ENCODE assay signal across 18 cellular contexts in genomic region chr12:71159260-71159659, GRCh38. TPM values are rescaled to one million over a fixed set of nuclear protein-coding genes. Genes with fewer than 3 reads are reported as not detected.
"Had no signal": no experiment of that assay in that cellular context is flagged by ENCODE, and none has a peak within 500 bp of the region (broad histone marks: within the 10 kb centered on the region; RNA-seq: fewer than 3 reads in every experiment).

No MANE protein-coding gene starts in this region.

- H3K9me3 ChIP-seq: heart left ventricle, left lung, ovary, testis, vagina had no signal

- DNase-seq: activated CD4-positive, alpha-beta T cell treated with anti-CD3 and anti-CD28 coated beads for 48 hours; activated naive CD4-positive, alpha-beta T cell; effector CD8-positive, alpha-beta T cell; foreskin melanocyte; heart left ventricle; islet precursor cell; left lung; mesendoderm; ovary; stimulated activated CD4-positive, alpha-beta T cell treated with anti-CD3 and anti-CD28 coated beads, Interleukin-15, amount 100 ng/mL, for 24 hours; stimulated activated CD4-positive, alpha-beta T cell treated with anti-CD3 and anti-CD28 coated beads, Interleukin-4, amount 100 ng/mL, for 24 hours; testis had no signal

- H3K27ac ChIP-seq: heart left ventricle, left lung, neural progenitor cell, ovary, vagina had no signal

- H3K36me3 ChIP-seq: heart left ventricle, left lung, neural progenitor cell, ovary, vagina had no signal

- ATAC-seq: heart left ventricle, WTC11 had no signal

- H3K27me3 ChIP-seq: heart left ventricle, left lung, neural progenitor cell, ovary, testis, vagina had no signal

- H3K4me3 ChIP-seq: heart left ventricle, left lung, neural progenitor cell, ovary, testis, vagina had no signal

- H3K4me1 ChIP-seq: heart left ventricle had no signal

RNA-seq across cellular contexts. Expression of gene TSPAN8, which starts 1.5 kb away (rescaled TPM):
- total RNA-seq: activated T-helper 1 cell treated with anti-CD3 and anti-CD28 coated beads, Interleukin-12 subunit alpha, Interleukin-12 subunit beta, Interleukin-2, Interleukin-4 antibody, amounts not matched to agents 30 ng/mL and 10 ng/mL and 1 ng/mL, durations not matched to agents 14 hours and 24 hours and 36 hours; cardiac septum; myocyte had no signal
